4 cellular contexts compared by ENCODE assay signal in the genomic region with DNA sequence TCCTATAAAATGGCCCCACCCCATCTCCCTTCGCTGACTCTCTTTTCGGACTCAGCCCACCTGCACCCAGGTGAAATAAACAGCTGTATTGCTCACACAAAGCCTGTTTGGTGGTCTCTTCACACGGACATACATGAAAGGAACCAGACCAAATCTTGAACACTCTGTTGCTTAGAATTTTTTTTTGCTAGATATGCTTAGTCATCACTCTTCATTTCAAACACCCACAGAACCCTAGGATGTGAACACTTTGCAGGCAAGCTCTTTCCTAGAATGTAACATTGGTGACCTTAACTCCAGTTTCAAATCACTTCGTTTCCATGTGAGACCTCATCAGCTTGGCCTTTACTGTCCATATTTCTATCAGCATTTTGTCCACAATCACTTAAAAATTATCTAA.
TF ChIP-seq lines count a peak whose summit lies in the region.

No MANE protein-coding gene starts in this region.

TF ChIP-seq in A549, 52 proteins besides CTCF, POLR2A, EP300 and RAD21:
- peak; percentile 79 for TF ChIP-seq MAFK (IDR thresholded peaks at IDR 0.05; ENCODE audit: partially characterized antibody)
TF ChIP-seq in A549: peak in this region for 1; not testable (repeated sequence) for 51.

TF ChIP-seq in IMR-90, 13 proteins besides CTCF, POLR2A, EP300 and RAD21:
- TF ChIP-seq MAFK (IDR thresholded peaks at IDR 0.05; ENCODE audit: low read depth, low read length): peak; percentile 82

TF ChIP-seq in K562, 482 proteins besides CTCF, POLR2A, EP300 and RAD21:
- TF ChIP-seq MAFG (tag; conservative IDR thresholded peaks at IDR 0.05) (peak; percentile 29; the same call in 1 of the 2 replicates), MAFK (IDR thresholded peaks at IDR 0.05; ENCODE audit: low read length) (0 out of 2 replicates have a peak, but pooled peaks have one; percentile 25)

TF ChIP-seq in HepG2, 621 proteins besides CTCF, POLR2A, EP300 and RAD21:
- TF ChIP-seq MAFF (IDR thresholded peaks at IDR 0.05; ENCODE audit: low read depth, low read length): peak; percentile 71
- TF ChIP-seq MAFK (conservative IDR thresholded peaks at IDR 0.05 in 1 of 2, IDR thresholded peaks at IDR 0.05 in 1 of 2; ENCODE audit: low read length in 2 of 2): peak; percentile 55 to 77; a peak in 3 of 4 replicates
